In genomic region chr2:120398051-120398960, GRCh38 we compare ENCODE assay signal across 16 cellular contexts. TPM values are rescaled to one million over a fixed set of nuclear protein-coding genes. Genes with fewer than 3 reads are reported as not detected.
DNase-seq lines count a peak whose midpoint lies in the region; ATAC-seq, FAIRE-seq and TF ChIP-seq lines count a peak whose summit lies in the region.
"Had no signal": no experiment of that assay in that cellular context is flagged by ENCODE, and none has a peak within 500 bp of the region (broad histone marks: within the 10 kb centered on the region; RNA-seq: fewer than 3 reads in every experiment).

No MANE protein-coding gene starts in this region.

- in situ Hi-C loops in transverse colon (cut with MboI; ENCODE audit: low pct_ligation_motif_present in 1 of 4, low pct_unique_long_range_greater_than_20kb in 1 of 4, low sequenced_read_pairs in 3 of 4): no loop called here
- in situ Hi-C loops in ACHN (cut with HindIII; ENCODE audit: low pct_ligation_motif_present, low pct_unique_long_range_greater_than_20kb, low sequenced_read_pairs): no loop called here

- H3K27me3 Mint-ChIP-seq in stimulated activated memory B cell treated with anti-CD40 and anti-IgM and Interleukin-4, amounts not matched to agents 10 μg/mL and 1 μg/mL and 100 μg/mL, for 72 hours: peaks cover 71% of the 10 kb centered on the region

- H3K9ac ChIP-seq in adipocyte (ENCODE audit: low read length): no peak overlapping the region
- H3K9ac ChIP-seq in kidney (ENCODE audit: low read length in 2 of 2): no peak overlapping the region

- H3K4me3 Mint-ChIP-seq in stimulated activated memory B cell treated with anti-CD40 and anti-IgM and Interleukin-4, amounts not matched to agents 10 μg/mL and 1 μg/mL and 100 μg/mL, for 72 hours: no peak overlapping the region
- H3K4me3 Mint-ChIP-seq: B cell had no signal

- H3K27me3 ChIP-seq in adipocyte (replicated peaks; ENCODE audit: control insufficient read depth, insufficient read depth, low read length) (peaks cover 57% of the 10 kb centered on the region), transverse colon (peaks cover 6% of the 10 kb centered on the region)

- peaks cover 3% of the 10 kb centered on the region for H3K9me3 Mint-ChIP-seq in stimulated activated memory B cell treated with anti-CD40 and anti-IgM and Interleukin-4, amounts not matched to agents 10 μg/mL and 1 μg/mL and 100 μg/mL, for 72 hours

- peak; percentile 58 for DNase-seq in activated effector memory CD4-positive, alpha-beta T cell treated with anti-CD3 and anti-CD28 coated beads, Interleukin-2, amount 50 U/mL, for 16 hours
- DNase-seq in activated effector memory CD4-positive, alpha-beta T cell treated with Interleukin-2 at 50 U/mL for 16 hours: no peak
- DNase-seq in adipocyte (ENCODE audit: low read depth) (peak; percentile 75), kidney (peak; percentile 68), transverse colon (peak; percentile 1), ACHN (no peak), A172 (ENCODE audit: low spot score) (no peak)
- DNase-seq: activated CD4-positive, alpha-beta T cell treated with anti-CD3 and anti-CD28 coated beads, Interleukin-2, amount 50 U/mL, for 1 hour; hypothalamus; midbrain; NK-92 treated with Interleukin-12 subunit alpha and Interleukin-12 subunit beta, amount 100 ng/mL, for 24 hours; retina; SW 1271 had no signal

- TF ChIP-seq CTCF in kidney (IDR thresholded peaks at IDR 0.05; ENCODE audit: borderline replicate concordance, extremely low read depth, insufficient read depth) (no peak), transverse colon (IDR thresholded peaks at IDR 0.05) (no peak)

- no peak for ATAC-seq in stimulated activated memory B cell treated with anti-CD40 and anti-IgM and Interleukin-4, amounts not matched to agents 10 μg/mL and 1 μg/mL and 100 μg/mL, for 72 hours

- intact Hi-C loops in kidney (cut with DNase I) (no loop called here), transverse colon (cut with DNase I; ENCODE audit: low total_unique reads) (no loop called here)

- 75 to 86% methylated on average over 5 to 16 of the region's 16 CpGs for WGBS in transverse colon (ENCODE audit: low coverage in 1 of 2), 2 donors

- no peaks in the 10 kb centered on the region for H3K36me3 ChIP-seq in adipocyte (ENCODE audit: control insufficient read depth, insufficient read depth, low read length, severe bottlenecking)
- H3K36me3 ChIP-seq in kidney (ENCODE audit: control insufficient read depth in 1 of 2, insufficient read depth in 2 of 2, low read length in 2 of 2): no peaks in the 10 kb centered on the region
- H3K36me3 ChIP-seq in transverse colon: no peaks in the 10 kb centered on the region

- H3K4me1 Mint-ChIP-seq in stimulated activated memory B cell treated with anti-CD40 and anti-IgM and Interleukin-4, amounts not matched to agents 10 μg/mL and 1 μg/mL and 100 μg/mL, for 72 hours: no peaks in the 10 kb centered on the region
- H3K4me1 Mint-ChIP-seq: B cell had no signal

- no peak for TF ChIP-seq EP300 in transverse colon (IDR thresholded peaks at IDR 0.05; ENCODE audit: low read depth)

- H3K4me3 ChIP-seq in adipocyte (ENCODE audit: low read length) (no peak overlapping the region), kidney (ENCODE audit: low read length in 2 of 2) (no peak overlapping the region), transverse colon (no peak overlapping the region)

- H3K9me3 ChIP-seq in adipocyte (ENCODE audit: control insufficient read depth, low read length): no peaks in the 10 kb centered on the region
- H3K9me3 ChIP-seq in kidney (ENCODE audit: control insufficient read depth in 1 of 2, low read length in 2 of 2): no peaks in the 10 kb centered on the region
- no peaks in the 10 kb centered on the region for H3K9me3 ChIP-seq in transverse colon

- no peak overlapping the region for H3K27ac Mint-ChIP-seq in stimulated activated memory B cell treated with anti-CD40 and anti-IgM and Interleukin-4, amounts not matched to agents 10 μg/mL and 1 μg/mL and 100 μg/mL, for 72 hours
- H3K27ac Mint-ChIP-seq: B cell had no signal

- H3K27ac ChIP-seq in kidney (ENCODE audit: low read depth in 2 of 2, low read length in 2 of 2) (no peak overlapping the region), transverse colon (no peak overlapping the region)

- no peak for FAIRE-seq in kidney (lab: Jason Lieb, UNC)
- FAIRE-seq: HTR-8/SVneo had no signal

- H3K4me1 ChIP-seq in adipocyte (ENCODE audit: control insufficient read depth, insufficient read depth, low read length) (peaks cover 9% of the 10 kb centered on the region), kidney (ENCODE audit: control insufficient read depth in 1 of 2, insufficient read depth in 1 of 2, low read depth in 1 of 2, low read length in 2 of 2) (no peaks in the 10 kb centered on the region), transverse colon (no peaks in the 10 kb centered on the region)

- no peaks in the 10 kb centered on the region for H3K36me3 Mint-ChIP-seq in stimulated activated memory B cell treated with anti-CD40 and anti-IgM and Interleukin-4, amounts not matched to agents 10 μg/mL and 1 μg/mL and 100 μg/mL, for 72 hours

- no peak for TF ChIP-seq POLR2A in transverse colon (IDR thresholded peaks at IDR 0.05)

RNA-seq across cellular contexts. Expression of gene INHBB, which starts 52.4 kb away (rescaled TPM):
- total RNA-seq in kidney: 3.7 TPM
- polyA plus RNA-seq in kidney (ENCODE audit: insufficient read depth, low read depth, low replicate concordance): 0.49 TPM
- 1 to 10 TPM in 1 of 4 donors, under 1 TPM in 2, not detected in 1; 0.20 to 1.1 (median 0.41) TPM for total RNA-seq in transverse colon
- 0.16 and 0.17 TPM in 2 replicates for total RNA-seq in A172 (2014; rRNA removed; shearing (Covaris generic))
- total RNA-seq: B cell had no signal

Comparison
In these comparisons a context has a peak if more than half of its experiments do, and no peak if none do; other contexts are left out.
1. DNase-seq: peak in activated effector memory CD4-positive, alpha-beta T cell treated with anti-CD3 and anti-CD28 coated beads, Interleukin-2, amount 50 U/mL, for 16 hours (single experiment), adipocyte (single experiment), kidney (single experiment) and transverse colon (single experiment); none in activated effector memory CD4-positive, alpha-beta T cell treated with Interleukin-2 at 50 U/mL for 16 hours (single experiment), ACHN (single experiment) and A172 (single experiment).